ENCODE assay signal across 8 cellular contexts in genomic region chr7:6106140-6106904, GRCh38. TPM values are rescaled to one million over a fixed set of nuclear protein-coding genes. Genes with fewer than 3 reads are reported as not detected.
A peak's percentile ranks its signal among the peaks of the same experiment; 100 is the strongest.
DNase-seq lines count a peak whose midpoint lies in the region; ATAC-seq and TF ChIP-seq lines count a peak whose summit lies in the region.

No MANE protein-coding gene starts in this region.

- H3K4me3 ChIP-seq in cardiac muscle cell (peak overlapping the region; percentile 45), OCI-LY3 (ENCODE audit: low read length) (peak overlapping the region; percentile 97), hepatocyte (peak overlapping the region; percentile 98)

- H3K27me3 ChIP-seq in cardiac muscle cell (no peaks in the 10 kb centered on the region), OCI-LY3 (ENCODE audit: low read depth, low read length) (no peaks in the 10 kb centered on the region), hepatocyte (no peaks in the 10 kb centered on the region)

- no peaks in the 10 kb centered on the region for H3K9me3 ChIP-seq in cardiac muscle cell (ENCODE audit: low read depth)
- H3K9me3 ChIP-seq in OCI-LY3 (ENCODE audit: insufficient read depth, low read length), result no peaks in the 10 kb centered on the region
- H3K9me3 ChIP-seq in hepatocyte (ENCODE audit: low read depth), result no peaks in the 10 kb centered on the region

- H3K4me2 ChIP-seq in OCI-LY3 (ENCODE audit: low read length), result peak overlapping the region; percentile 85
- peak overlapping the region; percentile 91 for H3K4me2 ChIP-seq in hepatocyte

- ATAC-seq in left ventricle myocardium superior (no peak), GM18870 (IDR thresholded peaks at IDR 0.05; ENCODE audit: unreplicated experiment) (no peak)

- peaks cover 67% of the 10 kb centered on the region for H3K79me2 ChIP-seq in OCI-LY3 (ENCODE audit: low read length)
- peaks cover 71% of the 10 kb centered on the region for H3K79me2 ChIP-seq in hepatocyte

- DNase-seq in cardiac muscle cell (ENCODE audit: low read depth in 1 of 2, low spot score in 1 of 2) (peak in 1 of 2 donors; percentile 62), left ventricle myocardium superior (no peak), hepatocyte (ENCODE audit: low spot score) (no peak), smooth muscle cell of the brain vasculature (ENCODE audit: low read depth, low spot score) (peak; percentile 18), germinal center (ENCODE audit: low spot score) (no peak)
- peak; percentile 29 for DNase-seq in activated naive CD4-positive, alpha-beta T cell treated with anti-CD3 and anti-CD28 coated beads, Interleukin-2, amount 50 U/mL, for 16 hours

- H3K27ac ChIP-seq in cardiac muscle cell (no peak overlapping the region), OCI-LY3 (ENCODE audit: low read length) (peak overlapping the region; percentile 58), hepatocyte (peak overlapping the region; percentile 82)

- H3K36me3 ChIP-seq in cardiac muscle cell, result peaks cover 4% of the 10 kb centered on the region
- no peaks in the 10 kb centered on the region for H3K36me3 ChIP-seq in OCI-LY3 (replicated peaks; ENCODE audit: low read depth, low read length)
- H3K36me3 ChIP-seq in hepatocyte (replicated peaks; ENCODE audit: insufficient read depth, low read depth), result no peaks in the 10 kb centered on the region

- peak overlapping the region; percentile 72 for H3K9ac ChIP-seq in OCI-LY3 (ENCODE audit: low read length)

- no peaks in the 10 kb centered on the region for H3K9me2 ChIP-seq in hepatocyte (replicated peaks; ENCODE audit: insufficient read depth)

- WGBS in hepatocyte (ENCODE audit: low lambda C conversion rate, missing lambda C conversion rate), result 28% methylated on average over 10 of the region's 10 CpGs

- TF ChIP-seq CTCF in cardiac muscle cell (IDR thresholded peaks at IDR 0.05; ENCODE audit: low read depth, low read length) (peak; percentile 32), OCI-LY3 (IDR thresholded peaks at IDR 0.05; ENCODE audit: low read depth, low read length) (peak; percentile 35; the same call in 1 of the 2 replicates), hepatocyte (IDR thresholded peaks at IDR 0.05; ENCODE audit: poor library complexity) (peak; percentile 33)

- no peaks in the 10 kb centered on the region for H4K20me1 ChIP-seq in OCI-LY3 (ENCODE audit: insufficient read depth, low read length)
- peaks cover 22% of the 10 kb centered on the region for H4K20me1 ChIP-seq in hepatocyte (ENCODE audit: insufficient read depth, poor library complexity, severe bottlenecking)

- H2AFZ ChIP-seq in OCI-LY3 (ENCODE audit: low read depth, low read length), result no peak overlapping the region
- H2AFZ ChIP-seq in hepatocyte, result peak overlapping the region; percentile 55

- intact Hi-C loops in left ventricle myocardium superior (cut with micrococcal nuclease), result no loop called here

- H3K4me1 ChIP-seq in cardiac muscle cell (ENCODE audit: low read depth) (no peaks in the 10 kb centered on the region), OCI-LY3 (ENCODE audit: low read length) (peaks cover 14% of the 10 kb centered on the region), hepatocyte (ENCODE audit: insufficient read depth) (peaks cover 4% of the 10 kb centered on the region)

RNA-seq across cellular contexts. Expression of gene USP42, which starts 1.6 kb away (rescaled TPM):
- total RNA-seq in cardiac muscle cell (11.0 and 13.3 TPM in 2 replicates), left ventricle myocardium superior (5.2 TPM), hepatocyte (6.0 and 6.5 TPM in 2 replicates)
- polyA plus RNA-seq in cardiac muscle cell (10.4 and 14.2 TPM in 2 replicates), hepatocyte (8.0 and 10.0 TPM in 2 replicates)

RNA-seq across cellular contexts. Expression of gene EIF2AK1, which starts 47.3 kb away (rescaled TPM):
- total RNA-seq in cardiac muscle cell (162 and 173 TPM in 2 replicates), left ventricle myocardium superior (45.4 TPM), hepatocyte (148 and 180 TPM in 2 replicates)
- polyA plus RNA-seq in cardiac muscle cell (57.8 and 100 TPM in 2 replicates), hepatocyte (87.3 and 104 TPM in 2 replicates)

Comparison
In these comparisons a context has a peak if more than half of its experiments do, and no peak if none do; other contexts are left out.
1. DNase-seq: peak in activated naive CD4-positive, alpha-beta T cell treated with anti-CD3 and anti-CD28 coated beads, Interleukin-2, amount 50 U/mL, for 16 hours (single experiment) and smooth muscle cell of the brain vasculature (single experiment); none in left ventricle myocardium superior (single experiment), hepatocyte (single experiment) and germinal center (single experiment).
2. H3K4me3 ChIP-seq: peak in every context shown above with its lines; median percentile 98 in hepatocyte; 97 in OCI-LY3; 45 in cardiac muscle cell.
3. Peak in every context shown above with its lines, with median percentiles within 50 percentile points of each other: CTCF ChIP-seq.